Comparison of ENCODE assay signal across 1 cellular context in genomic region chr16:8622315-8622656, GRCh38.
TF ChIP-seq lines count a peak whose summit lies in the region.

No MANE protein-coding gene starts in this region.

TF ChIP-seq in GM12878, 131 proteins besides CTCF, POLR2A, EP300 and RAD21 (continued from another document):
- TF ChIP-seq CUX1 (IDR thresholded peaks at IDR 0.05; ENCODE audit: insufficient replicate concordance, low read depth, low read length) (no peak), POLR2AphosphoS2 (IDR thresholded peaks at IDR 0.05; ENCODE audit: low read depth, low read length) (no peak), FOS (IDR thresholded peaks at IDR 0.05; ENCODE audit: borderline replicate concordance, extremely low read depth, insufficient read length) (no peak), ZBTB33 (IDR thresholded peaks at IDR 0.05) (no peak), ATF7 (IDR thresholded peaks at IDR 0.05; ENCODE audit: low read depth) (no peak), IKZF2 (IDR thresholded peaks at IDR 0.05) (no peak), ZNF207 (IDR thresholded peaks at IDR 0.05; ENCODE audit: borderline replicate concordance) (no peak), SMAD5 (IDR thresholded peaks at IDR 0.05; ENCODE audit: low read depth) (no peak), BHLHE40 (IDR thresholded peaks at IDR 0.05; ENCODE audit: borderline replicate concordance in 1 of 2, low read depth in 2 of 2, low read length in 1 of 2) (no peak)
